In genomic region chr3:142022381-142022780, GRCh38 we compare ENCODE assay signal across 8 cellular contexts.
A peak's percentile ranks its signal among the peaks of the same experiment; 100 is the strongest.
DNase-seq lines count a peak whose midpoint lies in the region; ATAC-seq and TF ChIP-seq lines count a peak whose summit lies in the region.

No MANE protein-coding gene starts in this region.

- H3K4me1 Mint-ChIP-seq in glutamatergic neuron (ENCODE audit: low read depth, unreplicated experiment): peaks cover 23% of the 10 kb centered on the region

- H3K9me3 ChIP-seq in cardiac muscle cell (ENCODE audit: low read depth): no peaks in the 10 kb centered on the region
- H3K9me3 ChIP-seq in right atrium auricular region: no peaks in the 10 kb centered on the region

- H3K4me1 ChIP-seq in cardiac muscle cell (ENCODE audit: low read depth) (peaks cover 28% of the 10 kb centered on the region), right atrium auricular region (peaks cover 0 to 32% of the 10 kb centered on the region in 2 donors)

- no peaks in the 10 kb centered on the region for H3K36me3 Mint-ChIP-seq in glutamatergic neuron (ENCODE audit: unreplicated experiment)

- peak; percentile 79 for ATAC-seq in HG02678 (IDR thresholded peaks at IDR 0.05; ENCODE audit: unreplicated experiment)

- no peaks in the 10 kb centered on the region for H3K27me3 ChIP-seq in cardiac muscle cell
- H3K27me3 ChIP-seq in right atrium auricular region: no peaks in the 10 kb centered on the region

- H3K36me3 ChIP-seq in cardiac muscle cell (no peaks in the 10 kb centered on the region), right atrium auricular region (no peaks in the 10 kb centered on the region)

- TF ChIP-seq CTCF in cardiac muscle cell (IDR thresholded peaks at IDR 0.05; ENCODE audit: low read depth, low read length) (no peak), right atrium auricular region (IDR thresholded peaks at IDR 0.05) (peak in 1 of 2 donors; percentile 26), glutamatergic neuron (IDR thresholded peaks at IDR 0.05; ENCODE audit: partially characterized antibody, unreplicated experiment) (no peak)

- peaks cover 3% of the 10 kb centered on the region for H3K9me3 Mint-ChIP-seq in glutamatergic neuron (ENCODE audit: unreplicated experiment)

- H3K4me3 Mint-ChIP-seq in glutamatergic neuron (ENCODE audit: unreplicated experiment): no peak overlapping the region

- H3K27ac ChIP-seq in cardiac muscle cell (peak overlapping the region; percentile 64), right atrium auricular region (no peak overlapping the region)

- peaks cover 2% of the 10 kb centered on the region for H3K27me3 Mint-ChIP-seq in glutamatergic neuron (ENCODE audit: unreplicated experiment)

- H3K4me3 ChIP-seq in cardiac muscle cell: no peak overlapping the region
- no peak overlapping the region for H3K4me3 ChIP-seq in right atrium auricular region

- H3K27ac Mint-ChIP-seq in glutamatergic neuron (ENCODE audit: unreplicated experiment): peak overlapping the region; percentile 30

- DNase-seq in cardiac muscle cell (ENCODE audit: low read depth in 1 of 2, low spot score in 1 of 2) (peak in 1 of 2 donors; percentile 42), right atrium auricular region (ENCODE audit: low spot score) (no peak), NCI-H2107 treated with DMSO at 0.1 percent for 48 hours (lab: John Stamatoyannopoulos, UW; ENCODE audit: unreplicated experiment) (peak; percentile 63), glutamatergic neuron (no peak), SIG-M5 treated with dmso at 0.1 percent for 504 hours (lab: John Stamatoyannopoulos, UW; ENCODE audit: unreplicated experiment) (no peak), NCI-H774 (lab: John Stamatoyannopoulos, UW) (no peak)
- DNase-seq in effector CD4-positive, alpha-beta T cell: no peak
